Comparison of ENCODE assay signal across 11 cellular contexts in the genomic region with DNA sequence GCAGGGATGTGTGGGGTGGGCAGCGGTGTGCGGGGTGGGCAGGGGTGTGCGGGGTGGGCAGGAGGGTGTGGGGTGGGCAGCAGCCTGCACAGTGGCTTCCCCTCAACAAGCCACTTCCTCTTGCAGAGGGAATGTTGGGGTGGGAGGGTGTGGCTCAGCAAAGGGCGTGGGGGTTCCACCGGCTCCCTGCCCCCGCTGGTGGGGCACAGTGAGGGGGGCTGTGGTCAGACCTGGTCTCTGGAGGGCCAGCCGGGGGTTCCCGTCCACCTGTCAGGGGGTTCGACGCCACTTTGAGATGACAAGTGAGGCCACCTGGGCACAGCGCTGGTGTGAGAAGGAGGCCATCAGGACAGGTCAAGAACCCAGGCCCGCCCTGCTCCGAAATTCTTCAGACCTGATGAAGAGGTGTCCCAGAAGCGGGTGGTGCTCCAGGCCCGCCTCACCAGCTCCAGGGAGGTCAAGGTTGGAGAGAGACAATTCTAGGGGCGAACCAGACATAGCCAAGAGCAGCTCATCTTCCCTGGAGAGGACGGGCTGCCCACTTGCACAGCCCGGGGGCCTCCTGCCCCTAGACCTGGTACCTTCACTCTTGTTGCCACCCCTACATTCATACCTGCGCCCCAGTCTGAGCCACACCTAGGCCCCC. TPM values are rescaled to one million over a fixed set of nuclear protein-coding genes. Genes with fewer than 3 reads are reported as not detected.
A peak's percentile ranks its signal among the peaks of the same experiment; 100 is the strongest.
DNase-seq lines count a peak whose midpoint lies in the region; ATAC-seq and TF ChIP-seq lines count a peak whose summit lies in the region.
"Had no signal": no experiment of that assay in that cellular context is flagged by ENCODE, and none has a peak within 500 bp of the region (broad histone marks: within the 10 kb centered on the region; RNA-seq: fewer than 3 reads in every experiment).

No MANE protein-coding gene starts in this region.

- H3K4me1 Mint-ChIP-seq in MCF 10A (ENCODE audit: insufficient read depth, unreplicated experiment): no peaks in the 10 kb centered on the region

- H3K27me3 Mint-ChIP-seq in MCF 10A (ENCODE audit: insufficient read depth, unreplicated experiment): no peaks in the 10 kb centered on the region

- H3K9me3 ChIP-seq in breast epithelium (no peaks in the 10 kb centered on the region), lower lobe of right lung (no peaks in the 10 kb centered on the region), upper lobe of left lung (no peaks in the 10 kb centered on the region)

- TF ChIP-seq EP300 in upper lobe of left lung (IDR thresholded peaks at IDR 0.05): no peak

- no TSS peak for BruUV-seq in MCF 10A (replicated peaks; lab: Mats Ljungman, UMichigan)

- H3K9me3 Mint-ChIP-seq in MCF 10A (ENCODE audit: unreplicated experiment): no peaks in the 10 kb centered on the region

- no peak overlapping the region for H3K4me3 Mint-ChIP-seq in MCF 10A (ENCODE audit: unreplicated experiment)

- no peaks in the 10 kb centered on the region for H3K27me3 ChIP-seq in breast epithelium
- H3K27me3 ChIP-seq in lower lobe of right lung (ENCODE audit: low read depth): no peaks in the 10 kb centered on the region
- H3K27me3 ChIP-seq in upper lobe of left lung: no peaks in the 10 kb centered on the region

- TF ChIP-seq POLR2A in breast epithelium (IDR thresholded peaks at IDR 0.05): no peak
- no peak for TF ChIP-seq POLR2A in upper lobe of left lung (IDR thresholded peaks at IDR 0.05)

- no peak overlapping the region for H3K27ac Mint-ChIP-seq in MCF 10A (ENCODE audit: low read depth, unreplicated experiment)

- POLR2A ChIA-PET in MCF 10A (lab: Yijun Ruan, JAX): no interaction called here

- CTCF ChIA-PET in MCF 10A (lab: Yijun Ruan, JAX): interaction anchor here (0.7 to 10.6 kb wide), 5 partner anchors 92 to 120 kb away, joined by 4 to 240 read pairs (median 33); no protein-coding TSS in a partner anchor

- TF ChIP-seq CTCF in breast epithelium (IDR thresholded peaks at IDR 0.05) (no peak), MCF 10A (IDR thresholded peaks at IDR 0.05; ENCODE audit: unreplicated experiment) (no peak), lower lobe of right lung (IDR thresholded peaks at IDR 0.05) (no peak), upper lobe of left lung (IDR thresholded peaks at IDR 0.05) (no peak), GM20000 (IDR thresholded peaks at IDR 0.05; ENCODE audit: extremely low read depth, missing control alignments) (no peak)

- WGBS in upper lobe of left lung, 2 donors: 44 to 58% methylated on average over 8 to 18 of the region's 19 CpGs

- H3K4me1 ChIP-seq in breast epithelium: peaks cover 0 to under 1% of the 10 kb centered on the region in 2 donors
- peaks cover 37% of the 10 kb centered on the region for H3K4me1 ChIP-seq in lower lobe of right lung
- H3K4me1 ChIP-seq in upper lobe of left lung: peaks cover 27 to 53% (median 36%) of the 10 kb centered on the region in 4 donors

- DNase-seq in breast epithelium (ENCODE audit: low spot score in 2 of 2) (peak; percentile 16 to 50), MCF 10A (ENCODE audit: unreplicated experiment) (no peak), lower lobe of right lung (no peak), upper lobe of left lung (peak; percentile 25 to 62), GM20000 (ENCODE audit: low spot score) (no peak)
- peak; percentile 31 to 35 for DNase-seq in activated T-cell treated with anti-CD3 and anti-CD28 coated beads, Interleukin-2, amount 50 U/mL, for 48 hours
- DNase-seq: AML-193, NCI-H187 treated with DMSO at 0.1 percent for 48 hours had no signal

- no peak for ATAC-seq in lower lobe of right lung
- ATAC-seq in upper lobe of left lung (ENCODE audit: low FRiP score in 2 of 2): no peak
- ATAC-seq in HG03108 (IDR thresholded peaks at IDR 0.05; ENCODE audit: unreplicated experiment): no peak
- no peak for ATAC-seq in HG03280 (IDR thresholded peaks at IDR 0.05; ENCODE audit: unreplicated experiment)

- H3K36me3 Mint-ChIP-seq in MCF 10A (ENCODE audit: insufficient read depth, unreplicated experiment): no peaks in the 10 kb centered on the region

- no peak overlapping the region for H3K4me3 ChIP-seq in breast epithelium
- peak overlapping the region; percentile 47 for H3K4me3 ChIP-seq in lower lobe of right lung
- peak overlapping the region in 3 of 4 donors; percentile 23 to 42 (median 31) for H3K4me3 ChIP-seq in upper lobe of left lung

- H3K27ac ChIP-seq in breast epithelium (no peak overlapping the region), lower lobe of right lung (peak overlapping the region; percentile 78), upper lobe of left lung (peak overlapping the region; percentile 69 to 93 (median 85))
- H3K27ac ChIP-seq: epithelial cell of prostate had no signal

- H3K36me3 ChIP-seq in breast epithelium (no peaks in the 10 kb centered on the region), lower lobe of right lung (no peaks in the 10 kb centered on the region), upper lobe of left lung (no peaks in the 10 kb centered on the region)

- intact Hi-C loops in breast epithelium (cut with DNase I; ENCODE audit: low total_unique reads) (no loop called here), MCF 10A (cut with micrococcal nuclease) (no loop called here), lower lobe of right lung (cut with DNase I) (loop anchor here (10.0 kb wide), 1 partner anchor 124 kb away; no protein-coding TSS in a partner anchor)

RNA-seq across cellular contexts. Expression of a gene that starts 1.3 kb away (rescaled TPM):
- total RNA-seq in breast epithelium (1 to 10 TPM in 1 of 3 donors, under 1 TPM in 2; 0.33 to 1.0 (median 0.96) TPM), MCF 10A (2022) (not detected in 2 replicates), lower lobe of right lung (12.1 TPM), upper lobe of left lung (10 to 100 TPM in 2 of 6 donors, 1 to 10 TPM in 4; 2.3 to 20.3 (median 9.5) TPM)

RNA-seq across cellular contexts. Expression of a gene that starts 1.4 kb away (rescaled TPM):
- total RNA-seq in breast epithelium (1 to 10 TPM in 2 of 3 donors, under 1 TPM in 1; 0.33 to 2.4 (median 1.0) TPM), MCF 10A (2022) (not detected in 2 replicates), lower lobe of right lung (12.5 TPM), upper lobe of left lung (10 to 100 TPM in 2 of 6 donors, 1 to 10 TPM in 4; 3.1 to 16.4 (median 6.8) TPM)

RNA-seq across cellular contexts. Expression of a gene that starts 30.0 kb away (rescaled TPM):
- total RNA-seq in breast epithelium (1 to 10 TPM in 2 of 3 donors, under 1 TPM in 1; 0.96 to 4.8 (median 3.3) TPM), MCF 10A (2022) (not detected in 2 replicates), lower lobe of right lung (1.7 TPM), upper lobe of left lung (1 to 10 TPM in 4 of 6 donors, not detected in 2; 1.4 to 3.4 (median 1.9) TPM)

Comparison
In these comparisons a context has a peak if more than half of its experiments do, and no peak if none do; other contexts are left out.
1. DNase-seq: peak in breast epithelium (2 of 2), activated T-cell treated with anti-CD3 and anti-CD28 coated beads, Interleukin-2, amount 50 U/mL, for 48 hours (2 of 2) and upper lobe of left lung (2 of 2); none in MCF 10A (single experiment), lower lobe of right lung (single experiment) and GM20000 (single experiment).
2. H3K27ac ChIP-seq: peak in lower lobe of right lung (single experiment) and upper lobe of left lung (4 of 4); none in breast epithelium (0 of 2).
3. H3K4me3 ChIP-seq: peak in lower lobe of right lung (single experiment) and upper lobe of left lung (3 of 4); none in breast epithelium (0 of 3).